In genomic region chr2:157305713-157306110, GRCh38 we compare ENCODE assay signal across 1 cellular context.
A peak's percentile ranks its signal among the peaks of the same experiment; 100 is the strongest.
TF ChIP-seq lines count a peak whose summit lies in the region.

No MANE protein-coding gene starts in this region.

TF ChIP-seq in IMR-90, 13 proteins besides CTCF, POLR2A, EP300 and RAD21:
- TF ChIP-seq CEBPB (IDR thresholded peaks at IDR 0.05; ENCODE audit: low read depth, low read length) (peak; percentile 50; the same call in 1 of the 2 replicates), NFE2L2 (IDR thresholded peaks at IDR 0.05; ENCODE audit: low read depth, low read length) (no peak)
